ENCODE assay signal across 29 cellular contexts in genomic region chr15:88042047-88042446, GRCh38.
"Had no signal": no experiment of that assay in that cellular context is flagged by ENCODE, and none has a peak within 500 bp of the region (broad histone marks: within the 10 kb centered on the region; RNA-seq: fewer than 3 reads in every experiment).

No MANE protein-coding gene starts in this region.

- H3K4me2 ChIP-seq: smooth muscle cell had no signal

- H3K9me3 Mint-ChIP-seq: mesothelial cell of epicardium; naive B cell; natural killer cell treated with Interleukin-12 subunit alpha and Interleukin-12 subunit beta and Interleukin-15 and Interleukin-18, amount 100 ng/mL, for 72 hours; neural crest cell; stimulated activated naive CD8-positive, alpha-beta T cell treated with anti-CD3 and anti-CD28 coated beads, Interleukin-15, amount 100 ng/mL, for 72 hours had no signal

- H3K27me3 ChIP-seq: esophagus squamous epithelium, heart right ventricle, right atrium auricular region, suprapubic skin, transverse colon, upper lobe of right lung, uterus had no signal

- H3K27ac Mint-ChIP-seq: effector memory CD8-positive, alpha-beta T cell; mesothelial cell of epicardium; naive B cell; natural killer cell treated with Interleukin-12 subunit alpha and Interleukin-12 subunit beta and Interleukin-15 and Interleukin-18, amount 100 ng/mL, for 72 hours; progenitor cell of endocrine pancreas; stimulated activated naive CD8-positive, alpha-beta T cell treated with anti-CD3 and anti-CD28 coated beads, Interleukin-15, amount 100 ng/mL, for 72 hours had no signal

- H3K4me1 ChIP-seq: heart right ventricle, left lung, parathyroid adenoma, right atrium auricular region, transverse colon, upper lobe of right lung, uterus had no signal

- H3K4me3 ChIP-seq: esophagus squamous epithelium, heart right ventricle, left lung, mucosa of descending colon, right atrium auricular region, smooth muscle cell, suprapubic skin, transverse colon, upper lobe of right lung, uterus had no signal

- H3K9me3 ChIP-seq: esophagus squamous epithelium, heart right ventricle, left lung, mucosa of descending colon, right atrium auricular region, suprapubic skin, transverse colon, upper lobe of right lung, uterus had no signal

- H3K4me1 Mint-ChIP-seq: mesothelial cell of epicardium; naive B cell; neural crest cell; stimulated activated naive CD8-positive, alpha-beta T cell treated with anti-CD3 and anti-CD28 coated beads, Interleukin-15, amount 100 ng/mL, for 72 hours had no signal

- H3K9ac ChIP-seq: parathyroid adenoma had no signal

- H3K4me3 Mint-ChIP-seq: effector memory CD8-positive, alpha-beta T cell; mesothelial cell of epicardium; naive B cell; natural killer cell treated with Interleukin-12 subunit alpha and Interleukin-12 subunit beta and Interleukin-15 and Interleukin-18, amount 100 ng/mL, for 72 hours; neural crest cell; stimulated activated naive CD8-positive, alpha-beta T cell treated with anti-CD3 and anti-CD28 coated beads, Interleukin-15, amount 100 ng/mL, for 72 hours had no signal

- DNase-seq: effector memory CD8-positive, alpha-beta T cell; erythroblast; esophagus squamous epithelium; foreskin melanocyte; glutamatergic neuron; heart right ventricle; hippocampal formation; left cardiac atrium; left lung; mesenchymal stem cell; mucosa of descending colon; naive B cell; stimulated activated CD4-positive, alpha-beta T cell treated with anti-CD3 and anti-CD28 coated beads, Interleukin-12 subunit alpha, Interleukin-12 subunit beta, amount 100 ng/mL, for 4 hours; stimulated activated CD4-positive, alpha-beta T cell treated with anti-CD3 and anti-CD28 coated beads, Interleukin-1b, Interleukin-23, amount 100 ng/mL, for 48 hours; stimulated activated CD4-positive, alpha-beta T cell treated with anti-CD3 and anti-CD28 coated beads, Interleukin-4, amount 100 ng/mL, for 1 hour; stimulated activated CD8-positive, alpha-beta memory T cell treated with anti-CD3 and anti-CD28 coated beads, Interleukin-4, amount 100 ng/mL, for 48 hours; stimulated activated naive CD4-positive, alpha-beta T cell; stimulated activated naive CD8-positive, alpha-beta T cell treated with anti-CD3 and anti-CD28 coated beads, Interleukin-15, amount 100 ng/mL, for 72 hours; transverse colon; upper lobe of right lung; uterus had no signal

- H3K27ac ChIP-seq: esophagus squamous epithelium, heart right ventricle, left lung, parathyroid adenoma, right atrium auricular region, suprapubic skin, transverse colon, upper lobe of right lung, uterus had no signal

- H2AFZ ChIP-seq: parathyroid adenoma had no signal

- H3K36me3 Mint-ChIP-seq: mesothelial cell of epicardium; naive B cell; natural killer cell treated with Interleukin-12 subunit alpha and Interleukin-12 subunit beta and Interleukin-15 and Interleukin-18, amount 100 ng/mL, for 72 hours had no signal

- H3K79me2 ChIP-seq: parathyroid adenoma had no signal

- H3K36me3 ChIP-seq: esophagus squamous epithelium, heart right ventricle, left lung, right atrium auricular region, suprapubic skin, transverse colon, upper lobe of right lung, uterus had no signal
